In genomic region chr2:237712477-237713377, GRCh38 we compare ENCODE assay signal across 1 cellular context.
TF ChIP-seq lines count a peak whose summit lies in the region.

No MANE protein-coding gene starts in this region.

TF ChIP-seq in WTC11, 78 proteins besides CTCF, POLR2A, EP300 and RAD21 (continued from another document):
- TF ChIP-seq IRF1 (CRISPR knock-in tag; IDR thresholded peaks at IDR 0.05) (no peak), ZNF281 (CRISPR knock-in tag; IDR thresholded peaks at IDR 0.05) (no peak), STAT6 (CRISPR knock-in tag; conservative IDR thresholded peaks at IDR 0.05; ENCODE audit: low read depth) (no peak), NR3C1 (CRISPR knock-in tag; conservative IDR thresholded peaks at IDR 0.05; ENCODE audit: low read depth) (no peak), ZNF423 (CRISPR knock-in tag; IDR thresholded peaks at IDR 0.05) (no peak), SOX15 (CRISPR knock-in tag; IDR thresholded peaks at IDR 0.05) (no peak), TEAD1 (CRISPR knock-in tag; IDR thresholded peaks at IDR 0.05) (no peak), ZNF138 (CRISPR knock-in tag; conservative IDR thresholded peaks at IDR 0.05) (no peak)
